In genomic region chr5:127517480-127518318, GRCh38 we compare ENCODE assay signal across 8 cellular contexts. TPM values are rescaled to one million over a fixed set of nuclear protein-coding genes. Genes with fewer than 3 reads are reported as not detected.
DNase-seq lines count a peak whose midpoint lies in the region; ATAC-seq and TF ChIP-seq lines count a peak whose summit lies in the region.

Gene PRRC1, plus strand, starts transcription at chr5:127517640. Its CDS starts 5,840 bp downstream, at chr5:127523480.

- no peaks in the 10 kb centered on the region for H3K9me3 ChIP-seq in colonic mucosa

- H3K27ac ChIP-seq in colonic mucosa, result peak within 1 kb of the TSS; percentile 90

- TF ChIP-seq CTCF in AG10803 (conservative IDR thresholded peaks at IDR 0.05; ENCODE audit: low read length) (no peak), colonic mucosa (IDR thresholded peaks at IDR 0.05) (no peak)

- peak within 1 kb of the TSS; percentile 85 to 95 for H3K9ac ChIP-seq in colonic mucosa (ENCODE audit: low read depth in 2 of 2, low read length in 2 of 2)

- H3K4me1 ChIP-seq in colonic mucosa, result no peaks in the 10 kb centered on the region

- H3K27me3 ChIP-seq in colonic mucosa, result peaks cover 2% of the 10 kb centered on the region

- ATAC-seq in GM19023 (IDR thresholded peaks at IDR 0.05; ENCODE audit: unreplicated experiment) (peak; percentile 92), HG03196 (IDR thresholded peaks at IDR 0.05; ENCODE audit: unreplicated experiment) (peak; percentile 95)

- H3K36me3 ChIP-seq in colonic mucosa, result no peaks in the 10 kb centered on the region

- H3K4me3 ChIP-seq in AG10803 (ENCODE audit: low read length) (peak within 1 kb of the TSS; percentile 96), colonic mucosa (peak within 1 kb of the TSS; percentile 96)

- DNase-seq in AG10803 (ENCODE audit: low read depth) (peak; percentile 81), NCI-H510A (lab: John Stamatoyannopoulos, UW) (peak; percentile 56), colonic mucosa (peak; percentile 87), left kidney (ENCODE audit: low read depth, low spot score) (peak; percentile 94)
- peak; percentile 80 to 83 for DNase-seq in activated CD4-positive, alpha-beta T cell treated with anti-CD3 and anti-CD28 coated beads for 4 hours
- peak; percentile 84 for DNase-seq in stimulated activated CD4-positive, alpha-beta T cell treated with anti-CD3 and anti-CD28 coated beads, Interleukin-2, amount 100 ng/mL, for 24 hours

- intact Hi-C loops in colonic mucosa (cut with DNase I), result no loop called here

RNA-seq across cellular contexts. Expression of gene PRRC1, which starts in this region (rescaled TPM):
- 10 to 100 TPM; 73.0 to 79.9 TPM for total RNA-seq in colonic mucosa

Comparison
In these comparisons a context has a peak if more than half of its experiments do, and no peak if none do; other contexts are left out.
1. Peak in every context shown above with its lines: DNase-seq, ATAC-seq, H3K4me3 ChIP-seq and H3K27ac ChIP-seq.